In the genomic region with DNA sequence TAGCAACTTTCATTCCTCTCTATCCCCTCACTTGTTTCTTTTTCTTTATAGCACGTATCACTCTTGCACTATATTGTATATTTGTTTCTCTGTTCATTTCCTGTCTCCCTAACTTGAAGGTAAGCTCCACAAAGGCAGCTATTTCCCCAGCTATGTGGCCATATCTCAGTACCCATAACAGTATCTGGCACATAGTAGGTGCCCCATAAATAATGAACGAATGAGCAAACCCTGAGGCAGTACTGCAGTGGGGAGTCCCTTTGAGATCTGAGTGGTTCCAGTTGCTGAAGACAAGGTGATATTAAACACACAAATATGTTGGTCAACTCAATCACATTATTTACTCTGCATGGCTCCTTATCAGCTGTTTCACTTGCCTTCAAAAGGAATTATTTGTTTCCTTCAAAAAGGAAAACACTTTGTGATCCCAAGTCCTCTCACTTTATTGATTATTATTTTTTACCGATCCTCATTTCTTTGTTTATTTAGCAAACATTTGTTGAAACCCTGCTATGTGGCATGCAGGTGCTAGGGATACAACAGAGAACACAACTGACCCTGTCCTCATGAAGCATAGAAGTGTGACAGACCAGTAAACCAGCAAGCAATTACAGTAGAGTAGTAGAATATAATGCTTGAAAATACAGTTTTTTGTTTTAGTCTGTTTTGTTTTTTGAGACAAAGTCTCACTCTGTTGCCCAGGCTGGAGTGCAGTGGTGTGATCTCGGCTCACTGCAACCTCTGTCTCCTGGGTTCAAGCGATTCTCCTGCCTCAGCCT, we compare ENCODE assay signal across 26 cellular contexts. TPM values are rescaled to one million over a fixed set of nuclear protein-coding genes. Genes with fewer than 3 reads are reported as not detected.
"Had no signal": no experiment of that assay in that cellular context is flagged by ENCODE, and none has a peak within 500 bp of the region (broad histone marks: within the 10 kb centered on the region; RNA-seq: fewer than 3 reads in every experiment).

No MANE protein-coding gene starts in this region.

- ATAC-seq: foreskin keratinocyte; gastroesophageal sphincter; left ventricle myocardium superior; lower lobe of right lung; naive thymus-derived CD8-positive, alpha-beta T cell; right cardiac atrium; stimulated activated effector memory CD8-positive, alpha-beta T cell treated with anti-CD3 and anti-CD28 coated beads, Interleukin-12 subunit alpha, Interleukin-12 subunit beta, amount 100 ng/mL, for 72 hours had no signal

- FAIRE-seq: endothelial cell of umbilical vein had no signal

- H3K27ac ChIP-seq: esophagus muscularis mucosa, foreskin keratinocyte, gastroesophageal sphincter, heart left ventricle, hepatocyte, lower lobe of right lung, prostate gland, sigmoid colon, stomach, thyroid gland, vagina had no signal

- DNase-seq: effector memory CD4-positive, alpha-beta T cell; foreskin keratinocyte; heart left ventricle; immature natural killer cell; islet precursor cell; kidney glomerular epithelial cell; left ventricle myocardium superior; lower lobe of right lung; naive thymus-derived CD8-positive, alpha-beta T cell; nephron progenitor cell; nucleus accumbens; right cardiac atrium; sigmoid colon; stimulated activated CD4-positive, alpha-beta T cell treated with anti-CD3 and anti-CD28 coated beads, Interleukin-2, amount 100 ng/mL, for 24 hours; stimulated activated CD4-positive, alpha-beta T cell treated with anti-CD3 and anti-CD28 coated beads, Interleukin-4, amount 100 ng/mL, for 24 hours; stimulated activated naive CD4-positive, alpha-beta T cell treated with Interleukin-2 at 50 U/mL for 16 hours; stomach; thyroid gland; trophoblast cell had no signal

- H3K27me3 ChIP-seq: esophagus muscularis mucosa, stomach, thyroid gland, vagina had no signal

- H3K36me3 ChIP-seq: esophagus muscularis mucosa, gastroesophageal sphincter, heart left ventricle, lower lobe of right lung, prostate gland, sigmoid colon, stomach, thyroid gland, vagina had no signal

- H3K4me2 ChIP-seq: hepatocyte had no signal

- H3K4me3 ChIP-seq: esophagus muscularis mucosa, gastroesophageal sphincter, heart left ventricle, hepatocyte, lower lobe of right lung, prostate gland, sigmoid colon, stomach, thyroid gland, vagina had no signal

- H3K9me3 ChIP-seq: esophagus muscularis mucosa, gastroesophageal sphincter, heart left ventricle, lower lobe of right lung, prostate gland, sigmoid colon, stomach, thyroid gland, vagina had no signal

- H3K4me1 ChIP-seq: esophagus muscularis mucosa, foreskin keratinocyte, gastroesophageal sphincter, prostate gland, sigmoid colon, thyroid gland, vagina had no signal

RNA-seq across cellular contexts. Expression of gene ADAP2, which starts 5.7 kb away (rescaled TPM):
- polyA plus RNA-seq: foreskin keratinocyte had no signal
